ENCODE assay signal across 21 cellular contexts in the genomic region with DNA sequence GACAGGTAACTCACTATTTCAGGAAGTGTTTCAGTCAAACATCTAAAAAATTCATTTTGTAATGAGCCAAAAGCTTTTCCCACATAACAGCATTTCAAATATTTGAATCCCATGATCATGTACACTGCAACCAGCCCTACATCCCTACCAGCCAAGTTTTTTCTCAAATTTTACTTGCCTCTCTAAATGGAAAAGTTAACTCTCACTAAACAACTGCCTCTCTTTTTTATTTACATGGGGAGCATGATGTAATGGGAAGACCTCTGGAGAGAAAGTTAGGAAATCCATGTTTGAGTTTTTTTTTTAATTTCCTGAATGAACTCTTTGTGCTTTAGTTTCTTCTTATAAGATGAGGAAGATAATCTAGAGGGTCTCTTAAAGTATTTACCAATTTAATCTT.
"Had no signal": no experiment of that assay in that cellular context is flagged by ENCODE, and none has a peak within 500 bp of the region (broad histone marks: within the 10 kb centered on the region; RNA-seq: fewer than 3 reads in every experiment).

No MANE protein-coding gene starts in this region.

- DNase-seq: activated CD4-positive, alpha-beta memory T cell treated with anti-CD3 and anti-CD28 coated beads, Interleukin-2, amount 10 ng/mL, durations not matched to agents 7 days and 5 days; activated CD4-positive, alpha-beta T cell treated with anti-CD3 and anti-CD28 coated beads for 48 hours; activated CD4-positive, CD25-positive, alpha-beta regulatory T cell; activated naive CD4-positive, alpha-beta T cell; activated naive CD8-positive, alpha-beta T cell treated with anti-CD3 and anti-CD28 coated beads for 36 hours; activated T-cell treated with anti-CD3 and anti-CD28 coated beads, Interleukin-2, amount 50 U/mL, for 1 hour; amygdala; body of pancreas; erythroblast; heart right ventricle; lower lobe of right lung; nucleus accumbens; stimulated activated naive CD8-positive, alpha-beta T cell treated with anti-CD3 and anti-CD28 coated beads, Interleukin-15, Interleukin-2, amounts not matched to agents 100 U/mL and 50 U/mL, for 24 hours; T1000 had no signal

- H3K9me3 Mint-ChIP-seq: activated CD4-positive, alpha-beta memory T cell treated with anti-CD3 and anti-CD28 coated beads, Interleukin-2, amount 10 ng/mL, durations not matched to agents 7 days and 5 days; activated naive CD8-positive, alpha-beta T cell treated with anti-CD3 and anti-CD28 coated beads for 36 hours; activated T-helper 17 cell treated with anti-CD3 and anti-CD28 coated beads, Interleukin-2, amount 50 U/mL, for 72 hours; central memory CD8-positive, alpha-beta T cell; nephron; type B pancreatic cell had no signal

- H3K27ac Mint-ChIP-seq: activated CD4-positive, alpha-beta memory T cell treated with anti-CD3 and anti-CD28 coated beads, Interleukin-2, amount 10 ng/mL, durations not matched to agents 7 days and 5 days; activated naive CD8-positive, alpha-beta T cell treated with anti-CD3 and anti-CD28 coated beads for 36 hours; activated T-helper 17 cell treated with anti-CD3 and anti-CD28 coated beads, Interleukin-2, amount 50 U/mL, for 72 hours; nephron; type B pancreatic cell had no signal

- H3K4me1 ChIP-seq: heart right ventricle had no signal

- H3K27me3 Mint-ChIP-seq: type B pancreatic cell had no signal

- H3K4me1 Mint-ChIP-seq: activated CD4-positive, alpha-beta memory T cell treated with anti-CD3 and anti-CD28 coated beads, Interleukin-2, amount 10 ng/mL, durations not matched to agents 7 days and 5 days; activated naive CD8-positive, alpha-beta T cell treated with anti-CD3 and anti-CD28 coated beads for 36 hours; activated T-helper 17 cell treated with anti-CD3 and anti-CD28 coated beads, Interleukin-2, amount 50 U/mL, for 72 hours; central memory CD8-positive, alpha-beta T cell; nephron had no signal

- H3K27ac ChIP-seq: body of pancreas, coronary artery, heart right ventricle, lower lobe of right lung, skin epidermis, suprapubic skin had no signal

- H3K9me3 ChIP-seq: body of pancreas, heart right ventricle, lower lobe of right lung, suprapubic skin had no signal

- H3K4me3 ChIP-seq: body of pancreas, coronary artery, heart right ventricle, lower lobe of right lung, skin epidermis, suprapubic skin had no signal

- H3K4me3 Mint-ChIP-seq: activated CD4-positive, alpha-beta memory T cell treated with anti-CD3 and anti-CD28 coated beads, Interleukin-2, amount 10 ng/mL, durations not matched to agents 7 days and 5 days; activated naive CD8-positive, alpha-beta T cell treated with anti-CD3 and anti-CD28 coated beads for 36 hours; activated T-helper 17 cell treated with anti-CD3 and anti-CD28 coated beads, Interleukin-2, amount 50 U/mL, for 72 hours; central memory CD8-positive, alpha-beta T cell; nephron; type B pancreatic cell had no signal

- ATAC-seq: activated T-helper 17 cell treated with anti-CD3 and anti-CD28 coated beads, Interleukin-2, amount 50 U/mL, for 72 hours; body of pancreas; lower lobe of right lung; stimulated activated naive CD8-positive, alpha-beta T cell treated with anti-CD3 and anti-CD28 coated beads, Interleukin-15, Interleukin-2, amounts not matched to agents 100 U/mL and 50 U/mL, for 24 hours had no signal

- H3K36me3 ChIP-seq: lower lobe of right lung, suprapubic skin had no signal

- H3K36me3 Mint-ChIP-seq: activated naive CD8-positive, alpha-beta T cell treated with anti-CD3 and anti-CD28 coated beads for 36 hours had no signal

- H3K27me3 ChIP-seq: body of pancreas, heart right ventricle, suprapubic skin had no signal
